In the genomic region with DNA sequence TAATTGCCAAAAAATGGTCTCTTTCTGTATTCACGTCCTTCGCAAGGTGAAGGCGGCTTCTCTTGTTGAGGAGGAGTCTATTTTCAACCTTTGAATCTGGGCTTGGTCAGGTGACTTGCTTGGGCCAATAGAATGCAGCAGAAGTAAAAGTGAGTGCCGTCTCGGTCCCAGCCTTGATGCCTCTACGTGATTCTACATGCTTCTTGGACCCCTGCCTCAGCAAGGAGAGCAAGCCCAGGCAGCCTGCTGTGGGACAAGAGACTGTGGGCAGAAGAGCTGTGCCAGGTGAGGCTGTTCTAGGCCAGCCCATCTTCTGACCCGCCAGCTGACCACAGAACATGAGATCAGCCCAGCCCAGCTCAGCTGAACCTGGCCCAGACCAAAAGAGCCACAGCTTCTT, we compare ENCODE assay signal across 22 cellular contexts. TPM values are rescaled to one million over a fixed set of nuclear protein-coding genes. Genes with fewer than 3 reads are reported as not detected.
"Had no signal": no experiment of that assay in that cellular context is flagged by ENCODE, and none has a peak within 500 bp of the region (broad histone marks: within the 10 kb centered on the region; RNA-seq: fewer than 3 reads in every experiment).

No MANE protein-coding gene starts in this region.

- ATAC-seq: gastroesophageal sphincter, heart right ventricle, left cardiac atrium, natural killer cell had no signal

- H3K4me1 Mint-ChIP-seq: natural killer cell had no signal

- H3K27ac Mint-ChIP-seq: activated CD4-positive, alpha-beta memory T cell treated with anti-CD3 and anti-CD28 coated beads for 36 hours; activated naive CD8-positive, alpha-beta T cell treated with anti-CD3 and anti-CD28 coated beads, Interleukin-2, amount 10 ng/mL, durations not matched to agents 7 days and 5 days; activated T-helper 1 cell treated with anti-CD3 and anti-CD28 coated beads, Interleukin-12 subunit alpha, Interleukin-12 subunit beta, Interleukin-2, Interleukin-4 antibody, amounts not matched to agents 30 ng/mL and 10 ng/mL and 1 ng/mL, durations not matched to agents 14 hours and 24 hours and 36 hours; natural killer cell had no signal

- H3K36me3 Mint-ChIP-seq: activated CD4-positive, alpha-beta memory T cell treated with anti-CD3 and anti-CD28 coated beads for 36 hours; activated naive CD8-positive, alpha-beta T cell treated with anti-CD3 and anti-CD28 coated beads, Interleukin-2, amount 10 ng/mL, durations not matched to agents 7 days and 5 days; natural killer cell had no signal

- H3K4me3 Mint-ChIP-seq: activated CD4-positive, alpha-beta memory T cell treated with anti-CD3 and anti-CD28 coated beads for 36 hours; activated naive CD8-positive, alpha-beta T cell treated with anti-CD3 and anti-CD28 coated beads, Interleukin-2, amount 10 ng/mL, durations not matched to agents 7 days and 5 days; activated T-helper 1 cell treated with anti-CD3 and anti-CD28 coated beads, Interleukin-12 subunit alpha, Interleukin-12 subunit beta, Interleukin-2, Interleukin-4 antibody, amounts not matched to agents 30 ng/mL and 10 ng/mL and 1 ng/mL, durations not matched to agents 14 hours and 24 hours and 36 hours; natural killer cell had no signal

- H3K27ac ChIP-seq: dorsolateral prefrontal cortex, gastroesophageal sphincter, heart right ventricle, tibial artery had no signal

- H3K4me1 ChIP-seq: gastroesophageal sphincter, heart right ventricle, tibial artery had no signal

- H3K4me3 ChIP-seq: dorsolateral prefrontal cortex, gastroesophageal sphincter, heart right ventricle, tibial artery had no signal

- H3K27me3 ChIP-seq: gastroesophageal sphincter, heart right ventricle, tibial artery had no signal

- DNase-seq: activated CD4-positive, alpha-beta memory T cell treated with anti-CD3 and anti-CD28 coated beads for 36 hours; activated CD4-positive, alpha-beta T cell treated with anti-CD3 and anti-CD28 coated beads for 4 hours; activated naive CD8-positive, alpha-beta T cell treated with anti-CD3 and anti-CD28 coated beads, Interleukin-2, amount 10 ng/mL, durations not matched to agents 7 days and 5 days; activated T-cell treated with anti-CD3 and anti-CD28 coated beads for 4 hours; amygdala; caudate nucleus; dorsolateral prefrontal cortex; erythroblast; heart right ventricle; left cardiac atrium; natural killer cell; stimulated activated CD4-positive, alpha-beta T cell treated with anti-CD3 and anti-CD28 coated beads, Interleukin-2, amount 100 ng/mL, for 24 hours; stimulated activated naive CD4-positive, alpha-beta T cell treated with Interleukin-2 at 50 U/mL for 16 hours; tibial artery had no signal

- H3K27me3 Mint-ChIP-seq: activated CD4-positive, alpha-beta memory T cell treated with anti-CD3 and anti-CD28 coated beads for 36 hours had no signal

- H3K36me3 ChIP-seq: gastroesophageal sphincter, heart right ventricle, tibial artery had no signal

RNA-seq across cellular contexts. Expression of gene CCDC63, which starts 39.1 kb away (rescaled TPM):
- total RNA-seq: activated CD4-positive, alpha-beta memory T cell treated with anti-CD3 and anti-CD28 coated beads for 36 hours; activated naive CD8-positive, alpha-beta T cell treated with anti-CD3 and anti-CD28 coated beads, Interleukin-2, amount 10 ng/mL, durations not matched to agents 7 days and 5 days; activated T-helper 1 cell treated with anti-CD3 and anti-CD28 coated beads, Interleukin-12 subunit alpha, Interleukin-12 subunit beta, Interleukin-2, Interleukin-4 antibody, amounts not matched to agents 30 ng/mL and 10 ng/mL and 1 ng/mL, durations not matched to agents 14 hours and 24 hours and 36 hours; dorsolateral prefrontal cortex; gastroesophageal sphincter; heart right ventricle; left cardiac atrium; mesenteric fat pad; natural killer cell; renal cortical epithelial cell; skeletal muscle tissue; subcutaneous adipose tissue; T-helper 2 cell treated with Interferon-gamma antibody and Interleukin-4, amounts not matched to agents 100 ng/mL and 5 ng/mL, for 36 hours; urinary bladder had no signal
- polyA plus RNA-seq: heart right ventricle, urinary bladder had no signal
